Comparison of ENCODE assay signal across 1 cellular context in the genomic region with DNA sequence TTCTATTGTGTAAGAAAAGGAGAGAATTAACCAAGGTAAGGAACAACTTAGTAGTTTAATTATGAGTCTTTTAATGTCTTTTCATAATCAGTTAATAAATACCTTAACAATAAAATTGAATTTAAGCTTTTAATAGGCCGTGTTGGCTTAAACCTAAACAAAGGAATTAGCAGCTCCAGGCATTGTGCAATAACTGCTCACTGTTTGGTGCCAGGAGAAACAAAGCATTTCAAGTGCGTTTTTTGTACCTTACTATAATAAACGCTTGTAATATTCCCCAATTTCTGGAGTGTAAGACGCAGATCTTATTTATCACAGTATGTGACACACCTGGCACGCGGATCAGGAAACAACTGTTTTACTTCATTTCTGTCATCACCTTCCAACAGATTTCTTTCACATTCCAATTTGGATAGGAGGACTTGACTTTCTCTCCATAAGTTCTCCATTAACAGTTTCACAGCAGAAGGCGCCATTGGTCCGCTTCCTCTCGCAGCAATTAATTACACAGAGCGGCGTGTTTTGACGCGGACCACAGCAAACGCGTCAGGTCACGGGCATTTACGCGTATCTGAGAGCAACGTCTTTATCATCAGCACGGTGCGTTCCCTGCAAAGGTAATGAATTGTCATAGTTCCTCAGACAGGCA.
TF ChIP-seq lines count a peak whose summit lies in the region.

No MANE protein-coding gene starts in this region.

TF ChIP-seq in GM23338, 12 proteins besides CTCF, POLR2A, EP300 and RAD21 (continued from another document):
- TF ChIP-seq REST (IDR thresholded peaks at IDR 0.05; ENCODE audit: unreplicated experiment) (no peak), EZH2phosphoT487 (IDR thresholded peaks at IDR 0.05; ENCODE audit: unreplicated experiment) (no peak), ZNF331 (CRISPR knock-in tag; IDR thresholded peaks at IDR 0.05; ENCODE audit: low read depth) (no peak), POLR2AphosphoS5 (IDR thresholded peaks at IDR 0.05; ENCODE audit: low read depth) (no peak), CREB1 (CRISPR knock-in tag; IDR thresholded peaks at IDR 0.05; ENCODE audit: low read depth) (no peak), ZNF114 (CRISPR knock-in tag; IDR thresholded peaks at IDR 0.05) (no peak)
